1 cellular context compared by ENCODE assay signal in genomic region chr1:21524686-21525339, GRCh38.
TF ChIP-seq lines count a peak whose summit lies in the region.

No MANE protein-coding gene starts in this region.

TF ChIP-seq in GM12878, 131 proteins besides CTCF, POLR2A, EP300 and RAD21 (continued from another document):
- TF ChIP-seq POU2F2 (IDR thresholded peaks at IDR 0.05; ENCODE audit: borderline replicate concordance, low read depth, low read length) (peak; percentile 66; the same call in 1 of the 3 replicates), IKZF2 (IDR thresholded peaks at IDR 0.05) (peak in 1 of 2 experiments; percentile 48; a peak in 3 of 4 replicates), IKZF1 (conservative IDR thresholded peaks at IDR 0.05) (peak; percentile 60)
TF ChIP-seq in GM12878: peak in this region for 4.
